In genomic region chr7:108660465-108660864, GRCh38 we compare ENCODE assay signal across 1 cellular context.
TF ChIP-seq lines count a peak whose summit lies in the region.

No MANE protein-coding gene starts in this region.

TF ChIP-seq in A549, 52 proteins besides CTCF, POLR2A, EP300 and RAD21 (continued from another document):
- TF ChIP-seq REST (IDR thresholded peaks at IDR 0.05) = no peak
- TF ChIP-seq NFE2L2 (conservative IDR thresholded peaks at IDR 0.05; ENCODE audit: low read length) = no peak
TF ChIP-seq in A549: peak in this region for 1.
